In genomic region chr2:26760991-26761390, GRCh38 we compare ENCODE assay signal across 9 cellular contexts. TPM values are rescaled to one million over a fixed set of nuclear protein-coding genes. Genes with fewer than 3 reads are reported as not detected.
DNase-seq lines count a peak whose midpoint lies in the region; ATAC-seq and TF ChIP-seq lines count a peak whose summit lies in the region.
"Not testable (repeated sequence)": the region's sequence is repeated elsewhere in the genome, so short reads cannot be mapped to it uniquely, and the experiment has no call there.
"Had no signal": no experiment of that assay in that cellular context is flagged by ENCODE, and none has a peak within 500 bp of the region (broad histone marks: within the 10 kb centered on the region; RNA-seq: fewer than 3 reads in every experiment).

No MANE protein-coding gene starts in this region.

- WGBS in IMR-90 (ENCODE audit: extremely low coverage in 2 of 2, insufficient read length in 1 of 2), 2 experiments: 66% methylated on average over 3 of the region's 10 CpGs; no CpG with 5 or more reads in 1 of the 2 experiments
- 89 to 91% methylated on average over 10 of the region's 10 CpGs for WGBS in endodermal cell (ENCODE audit: insufficient coverage in 1 of 2, insufficient read length in 1 of 2), 2 experiments
- WGBS in thyroid gland, 2 donors: 78 to 83% methylated on average over 10 of the region's 10 CpGs

- peaks cover 16% of the 10 kb centered on the region for H3K36me3 Mint-ChIP-seq in CD4-positive, alpha-beta T cell (ENCODE audit: low read depth)
- H3K36me3 Mint-ChIP-seq in endodermal cell (ENCODE audit: low read depth); mesothelial cell of epicardium; neural crest cell (ENCODE audit: low read depth): not testable (repeated sequence)

- not testable (repeated sequence) for TF ChIP-seq CTCF in CD4-positive, alpha-beta T cell (IDR thresholded peaks at IDR 0.05); IMR-90 (conservative IDR thresholded peaks at IDR 0.05; ENCODE audit: low read depth, low read length); Panc1 (IDR thresholded peaks at IDR 0.05); endodermal cell (conservative IDR thresholded peaks at IDR 0.05); mesothelial cell of epicardium (IDR thresholded peaks at IDR 0.05; ENCODE audit: unreplicated experiment); neural crest cell (conservative IDR thresholded peaks at IDR 0.05); thyroid gland (IDR thresholded peaks at IDR 0.05)

- not testable (repeated sequence) for H3K27me3 ChIP-seq in CD4-positive, alpha-beta T cell (ENCODE audit: control insufficient read depth, insufficient read depth, low read length); IMR-90 (ENCODE audit: control insufficient read depth, insufficient read depth, low read length); Panc1 (ENCODE audit: control insufficient read depth, insufficient read depth, low read length); endodermal cell (ENCODE audit: control insufficient read depth, insufficient read depth, low read length, poor library complexity, severe bottlenecking); thyroid gland

- H3K79me1 ChIP-seq in IMR-90 (ENCODE audit: low read depth in 1 of 2, low read length in 2 of 2): peaks cover 17 to 41% of the 10 kb centered on the region in 2 experiments; a peak in 3 of 4 replicates

- H2BK15ac ChIP-seq in IMR-90 (ENCODE audit: low read depth, low read length): 0 out of 3 replicates have a peak overlapping the region, but pooled peaks have one; percentile 55

- H3K4me1 Mint-ChIP-seq in CD4-positive, alpha-beta T cell (ENCODE audit: low read depth): peaks cover 16% of the 10 kb centered on the region
- peaks cover 41% of the 10 kb centered on the region for H3K4me1 Mint-ChIP-seq in endodermal cell
- peaks cover 43% of the 10 kb centered on the region for H3K4me1 Mint-ChIP-seq in mesothelial cell of epicardium
- H3K4me1 Mint-ChIP-seq in neural crest cell: peaks cover 44% of the 10 kb centered on the region

- not testable (repeated sequence) for H2AFZ ChIP-seq in IMR-90 (replicated peaks; ENCODE audit: low read length, poor library complexity)

- intact Hi-C loops in CD4-positive, alpha-beta T cell (cut with DNase I, micrococcal nuclease): loop anchor here in 1 of 2 experiments (10.0 kb wide), 1 partner anchor 1134 kb away; the partner anchor contains the start of genes BABAM2 and RBKS
- intact Hi-C loops in IMR-90 (cut with micrococcal nuclease); Panc1 (cut with micrococcal nuclease; ENCODE audit: unreplicated experiment); thyroid gland (cut with DNase I): not testable (repeated sequence)

- H3K4me1 ChIP-seq in IMR-90 (ENCODE audit: control insufficient read depth, insufficient read depth, low read length): peaks cover 25% of the 10 kb centered on the region
- peaks cover 42% of the 10 kb centered on the region for H3K4me1 ChIP-seq in Panc1 (ENCODE audit: control insufficient read depth, insufficient read depth, low read length)
- peaks cover 22% of the 10 kb centered on the region for H3K4me1 ChIP-seq in endodermal cell (ENCODE audit: control insufficient read depth, insufficient read depth, low read length)
- H3K4me1 ChIP-seq in thyroid gland: peaks cover 35 to 50% of the 10 kb centered on the region in 2 donors

- not testable (repeated sequence) for ATAC-seq in CD4-positive, alpha-beta T cell (ENCODE audit: poor library complexity); IMR-90 (ENCODE audit: low read depth); Panc1

- H3K9me1 ChIP-seq in IMR-90 (ENCODE audit: insufficient read depth, low read length): peaks cover 25% of the 10 kb centered on the region

- H3K9me3 Mint-ChIP-seq in CD4-positive, alpha-beta T cell; endodermal cell; mesothelial cell of epicardium; neural crest cell: not testable (repeated sequence)

- 0 out of 2 replicates have a peak overlapping the region, but pooled peaks have one; percentile 47 for H2BK120ac ChIP-seq in IMR-90 (ENCODE audit: low read depth, low read length)

- H3K4ac ChIP-seq in IMR-90 (ENCODE audit: low read depth, low read length): peak overlapping the region; percentile 48; the same call in 1 of the 2 replicates

- H3K27me3 Mint-ChIP-seq in CD4-positive, alpha-beta T cell; endodermal cell (ENCODE audit: insufficient read depth); mesothelial cell of epicardium (ENCODE audit: low read depth); neural crest cell (ENCODE audit: low read depth): not testable (repeated sequence)

- H3K4me3 Mint-ChIP-seq in CD4-positive, alpha-beta T cell: peak overlapping the region; percentile 74
- not testable (repeated sequence) for H3K4me3 Mint-ChIP-seq in endodermal cell, mesothelial cell of epicardium
- H3K4me3 Mint-ChIP-seq in neural crest cell: peak overlapping the region; percentile 56

- not testable (repeated sequence) for H3K4me3 ChIP-seq in IMR-90 (ENCODE audit: insufficient read depth, low read depth, low read length); Panc1 (ENCODE audit: low read depth in 2 of 2, low read length in 2 of 2); endodermal cell (ENCODE audit: low read length); thyroid gland (replicated peaks in 1 of 3)

- H3K36me3 ChIP-seq in IMR-90 (ENCODE audit: control insufficient read depth, insufficient read depth, low read length); Panc1 (ENCODE audit: control insufficient read depth, insufficient read depth, low read length); endodermal cell (ENCODE audit: control insufficient read depth, insufficient read depth, low read length); thyroid gland: not testable (repeated sequence)

- H4K91ac ChIP-seq in IMR-90 (ENCODE audit: insufficient read depth, low read depth, low read length): not testable (repeated sequence)

- H4K20me1 ChIP-seq in IMR-90 (ENCODE audit: insufficient read depth, low read length): peaks cover 15% of the 10 kb centered on the region; the same call in 1 of the 2 replicates

- H2AK5ac ChIP-seq in IMR-90 (ENCODE audit: low read depth, low read length): peak overlapping the region; percentile 20; the same call in 1 of the 2 replicates

- DNase-seq in CD4-positive, alpha-beta T cell; IMR-90; Panc1 (ENCODE audit: low read depth, low spot score); endodermal cell; mesothelial cell of epicardium (ENCODE audit: low spot score in 2 of 2, unreplicated experiment in 2 of 2); neural crest cell (ENCODE audit: low read depth, low spot score); thyroid gland: not testable (repeated sequence)

- POLR2A ChIA-PET in CD4-positive, alpha-beta T cell (lab: Charles Lee); IMR-90 (lab: Charles Lee; ENCODE audit: unreplicated experiment); Panc1 (lab: Charles Lee): not testable (repeated sequence)

- H3K27ac ChIP-seq in CD4-positive, alpha-beta T cell (ENCODE audit: low read depth, low read length); IMR-90 (ENCODE audit: insufficient read depth, low read length); endodermal cell (ENCODE audit: low read depth, low read length): not testable (repeated sequence)
- H3K27ac ChIP-seq in Panc1 (ENCODE audit: low read length) (peak overlapping the region; percentile 0; the same call in 1 of the 2 replicates), thyroid gland (peak overlapping the region in 2 of 3 donors; percentile 64 to 88)

- not testable (repeated sequence) for H3K4me2 ChIP-seq in IMR-90 (ENCODE audit: low read depth, low read length)

- not testable (repeated sequence) for H2AK9ac ChIP-seq in IMR-90 (replicated peaks; ENCODE audit: low read depth, low read length, poor library complexity)

- not testable (repeated sequence) for H2BK5ac ChIP-seq in IMR-90 (ENCODE audit: low read depth, low read length, poor library complexity, severe bottlenecking)

- H3K27ac Mint-ChIP-seq in CD4-positive, alpha-beta T cell; neural crest cell (ENCODE audit: unreplicated experiment): not testable (repeated sequence)
- H3K27ac Mint-ChIP-seq in endodermal cell (peak overlapping the region; percentile 5), mesothelial cell of epicardium (peak overlapping the region; percentile 84)

- not testable (repeated sequence) for H4K8ac ChIP-seq in IMR-90 (ENCODE audit: low read depth in 2 of 2, low read length in 2 of 2)

- H3K9me3 ChIP-seq in CD4-positive, alpha-beta T cell (ENCODE audit: control insufficient read depth, low read length); IMR-90 (ENCODE audit: control insufficient read depth, insufficient read depth, low read length); Panc1 (ENCODE audit: control insufficient read depth, insufficient read depth, low read depth, low read length); endodermal cell (ENCODE audit: control insufficient read depth, low read length); thyroid gland: not testable (repeated sequence)

- H3K14ac ChIP-seq in IMR-90 (replicated peaks; ENCODE audit: low read depth, low read length): not testable (repeated sequence)

- not testable (repeated sequence) for H4K5ac ChIP-seq in IMR-90 (ENCODE audit: low read depth, low read length)

- H3K18ac ChIP-seq in IMR-90 (ENCODE audit: low read depth, low read length): not testable (repeated sequence)

- not testable (repeated sequence) for H3K56ac ChIP-seq in IMR-90 (ENCODE audit: extremely low read depth, insufficient read depth, low read length)

- TF ChIP-seq POLR2A in IMR-90 (IDR thresholded peaks at IDR 0.05; ENCODE audit: low read depth, low read length); thyroid gland (IDR thresholded peaks at IDR 0.05): not testable (repeated sequence)

- not testable (repeated sequence) for BruUV-seq in IMR-90 (replicated peaks; lab: Mats Ljungman, UMichigan); Panc1 (replicated peaks; lab: Mats Ljungman, UMichigan)

- in situ Hi-C loops in IMR-90 (cut with MboI; ENCODE audit: low sequenced_read_pairs); Panc1 (cut with HindIII; ENCODE audit: low pct_unique_long_range_greater_than_20kb, low sequenced_read_pairs): not testable (repeated sequence)

- CTCF ChIA-PET in CD4-positive, alpha-beta T cell (lab: Charles Lee); IMR-90 (lab: Yijun Ruan, JAX); Panc1 (lab: Charles Lee): not testable (repeated sequence)

- H3K23ac ChIP-seq in IMR-90 (ENCODE audit: low read depth, low read length): not testable (repeated sequence)

- dilution Hi-C loops in IMR-90 (cut with HindIII; ENCODE audit: low sequenced_read_pairs, unreplicated experiment): not testable (repeated sequence)

- peak overlapping the region; percentile 28 for H2BK20ac ChIP-seq in IMR-90 (ENCODE audit: low read depth, low read length)

- H3K9ac ChIP-seq in IMR-90 (ENCODE audit: low read depth, low read length); endodermal cell (ENCODE audit: extremely low read depth, low read length, poor library complexity, severe bottlenecking): not testable (repeated sequence)

- TF ChIP-seq RAD21 in IMR-90 (IDR thresholded peaks at IDR 0.05; ENCODE audit: low read length): not testable (repeated sequence)

RNA-seq across cellular contexts. Expression of gene SLC35F6, which starts 3.1 kb away (rescaled TPM):
- total RNA-seq in CD4-positive, alpha-beta T cell: 10 to 100 TPM; 32.0 to 34.2 TPM
- total RNA-seq in IMR-90 (2012; rRNA removed): 25.6 and 30.6 TPM in 2 replicates
- 19.1 and 19.4 TPM in 2 replicates for polyA plus RNA-seq in IMR-90 (2012; rRNA removed)
- 12.7 and 22.8 TPM in 2 replicates for polyA plus RNA-seq in IMR-90 (2012; cell fraction: cytosol; rRNA removed)
- 8.7 and 14.4 TPM in 2 replicates for polyA plus RNA-seq in IMR-90 (2012; cell fraction: nucleus; rRNA removed; ENCODE audit: low replicate concordance)
- 67.3 TPM for total RNA-seq in Panc1 (2021; ENCODE audit: unreplicated experiment)
- 49.4 TPM for polyA plus RNA-seq in Panc1 (2012; ENCODE audit: insufficient read length)
- total RNA-seq in endodermal cell: 10 to 100 TPM; 23.3 to 24.8 TPM
- 13.4 TPM for polyA plus RNA-seq in endodermal cell (2013, experiment 1 of 2)
- polyA plus RNA-seq in endodermal cell (2013, experiment 2 of 2): 12.8 TPM
- 25.2 to 26.8 TPM (median 26.0 TPM) in 3 replicates for total RNA-seq in mesothelial cell of epicardium
- total RNA-seq in neural crest cell: 28.9 and 30.6 TPM in 2 replicates
- 10 to 100 TPM; 73.1 to 91.2 (median 80.7) TPM for total RNA-seq in thyroid gland

RNA-seq across cellular contexts. Expression of gene CENPA, which starts 24.9 kb away (rescaled TPM):
- 1 to 10 TPM; 1.0 to 1.1 TPM for total RNA-seq in CD4-positive, alpha-beta T cell
- total RNA-seq in IMR-90 (2012; rRNA removed) (7.7 and 10.0 TPM in 2 replicates), Panc1 (2021; ENCODE audit: unreplicated experiment) (55.0 TPM), endodermal cell (10 to 100 TPM; 21.5 to 38.3 TPM), mesothelial cell of epicardium (7.9 to 9.2 TPM (median 8.8 TPM) in 3 replicates), neural crest cell (34.5 and 35.1 TPM in 2 replicates), thyroid gland (under 1 TPM in 1 of 4 donors, not detected in 3; 0.67 TPM)
- polyA plus RNA-seq in IMR-90 (2012; rRNA removed): 11.9 and 14.9 TPM in 2 replicates
- polyA plus RNA-seq in IMR-90 (2012; cell fraction: cytosol; rRNA removed): 5.7 and 6.3 TPM in 2 replicates
- polyA plus RNA-seq in IMR-90 (2012; cell fraction: nucleus; rRNA removed; ENCODE audit: low replicate concordance): 4.0 and 4.9 TPM in 2 replicates
- 14.4 TPM for polyA plus RNA-seq in Panc1 (2012; ENCODE audit: insufficient read length)
- polyA plus RNA-seq in endodermal cell (2013, experiment 1 of 2): 38.5 TPM
- 41.6 TPM for polyA plus RNA-seq in endodermal cell (2013, experiment 2 of 2)
- total RNA-seq: B cell had no signal
- polyA plus RNA-seq: CD4-positive, alpha-beta memory T cell had no signal
